In the genomic region with DNA sequence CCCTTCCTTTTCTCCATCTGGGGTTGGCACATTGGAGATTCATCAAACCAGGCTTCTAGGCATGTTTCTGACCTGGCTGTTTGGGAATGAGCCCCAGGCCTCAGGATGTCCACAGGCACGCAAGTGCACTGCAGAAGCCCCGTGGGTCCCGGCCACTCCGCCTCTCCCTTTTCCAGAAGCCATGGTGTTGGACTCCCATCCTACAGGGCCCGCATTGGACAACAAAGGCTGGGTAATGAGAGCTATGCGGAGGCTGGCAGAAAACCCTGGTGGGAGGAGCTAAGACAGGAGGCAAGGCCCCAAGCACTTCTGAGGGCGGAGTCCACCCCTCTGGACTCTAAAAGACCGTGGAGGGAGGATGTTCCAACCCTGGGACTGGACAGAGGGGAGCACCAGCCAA, we compare ENCODE assay signal across 14 cellular contexts.
A peak's percentile ranks its signal among the peaks of the same experiment; 100 is the strongest.
DNase-seq lines count a peak whose midpoint lies in the region; ATAC-seq and TF ChIP-seq lines count a peak whose summit lies in the region.
"Had no signal": no experiment of that assay in that cellular context is flagged by ENCODE, and none has a peak within 500 bp of the region (broad histone marks: within the 10 kb centered on the region; RNA-seq: fewer than 3 reads in every experiment).

No MANE protein-coding gene starts in this region.

- peak; percentile 27 for DNase-seq in Right ventricle myocardium superior
- DNase-seq in left cardiac atrium, result no peak
- DNase-seq in RPMI8226, result peak; percentile 51
- DNase-seq in left kidney (ENCODE audit: low read depth, low spot score), result peak; percentile 38
- peak; percentile 61 for DNase-seq in upper lobe of right lung
- DNase-seq in SW480 (ENCODE audit: low spot score), result no peak
- DNase-seq: NCI-H1105 treated with DMSO at 0.1 percent for 48 hours; NCI-H187; NCI-H526 treated with DMSO at 0.1 percent for 48 hours; NK-92 treated with Interleukin-12 subunit alpha and Interleukin-12 subunit beta, amount 100 ng/mL, for 24 hours had no signal

- TF ChIP-seq CTCF in upper lobe of right lung (IDR thresholded peaks at IDR 0.05), result no peak

- intact Hi-C loops in Right ventricle myocardium superior (cut with DNase I), result no loop called here
- intact Hi-C loops in left cardiac atrium (cut with DNase I), result no loop called here
- intact Hi-C loops in upper lobe of right lung (cut with DNase I), result no loop called here

- no peaks in the 10 kb centered on the region for H3K4me1 ChIP-seq in upper lobe of right lung

- ATAC-seq in Right ventricle myocardium superior (ENCODE audit: poor library complexity) (no peak), left cardiac atrium (no peak), upper lobe of right lung (no peak), GM18502 (IDR thresholded peaks at IDR 0.05; ENCODE audit: poor library complexity, unreplicated experiment) (no peak), GM21390 (IDR thresholded peaks at IDR 0.05; ENCODE audit: unreplicated experiment) (no peak)

- H3K36me3 ChIP-seq in upper lobe of right lung, result no peaks in the 10 kb centered on the region
- H3K36me3 ChIP-seq: BLaER1 treated with 17β-estradiol and CSF1 and Interleukin-3, amounts not matched to agents 10 nM and 100 nM had no signal

- no peak overlapping the region for H3K4me3 ChIP-seq in upper lobe of right lung
- H3K4me3 ChIP-seq: BLaER1 treated with 17β-estradiol and CSF1 and Interleukin-3, amounts not matched to agents 10 nM and 100 nM had no signal

- no peaks in the 10 kb centered on the region for H3K9me3 ChIP-seq in upper lobe of right lung
- H3K9me3 ChIP-seq: BLaER1 treated with 17β-estradiol and CSF1 and Interleukin-3, amounts not matched to agents 10 nM and 100 nM had no signal

- H3K27me3 ChIP-seq in upper lobe of right lung, result peaks cover 22% of the 10 kb centered on the region

- H3K27ac ChIP-seq in upper lobe of right lung, result no peak overlapping the region
- H3K27ac ChIP-seq: BLaER1 treated with 17β-estradiol and CSF1 and Interleukin-3, amounts not matched to agents 10 nM and 100 nM; HL-60 had no signal

Comparison
In these comparisons a context has a peak if more than half of its experiments do, and no peak if none do; other contexts are left out.
1. DNase-seq: peak in Right ventricle myocardium superior (single experiment), RPMI8226 (single experiment), left kidney (single experiment) and upper lobe of right lung (single experiment); none in left cardiac atrium (single experiment) and SW480 (single experiment).